In genomic region chr2:64804651-64805050, GRCh38 we compare ENCODE assay signal across 22 cellular contexts.
"Had no signal": no experiment of that assay in that cellular context is flagged by ENCODE, and none has a peak within 500 bp of the region (broad histone marks: within the 10 kb centered on the region; RNA-seq: fewer than 3 reads in every experiment).

No MANE protein-coding gene starts in this region.

- H3K27ac ChIP-seq: brain microvascular endothelial cell, coronary artery, gastroesophageal sphincter, heart right ventricle, left ventricle myocardium inferior, right atrium auricular region, tibial nerve, uterus had no signal

- H3K9me3 ChIP-seq: gastroesophageal sphincter, heart right ventricle, left ventricle myocardium inferior, right atrium auricular region, tibial nerve, uterus had no signal

- H3K4me1 ChIP-seq: gastroesophageal sphincter, heart right ventricle, left ventricle myocardium inferior, right atrium auricular region, tibial nerve, uterus had no signal

- H3K36me3 ChIP-seq: brain microvascular endothelial cell, gastroesophageal sphincter, heart right ventricle, left ventricle myocardium inferior, right atrium auricular region, tibial nerve, uterus had no signal

- H3K4me3 ChIP-seq: coronary artery, gastroesophageal sphincter, heart right ventricle, left ventricle myocardium inferior, right atrium auricular region, tibial nerve, uterus had no signal

- H3K4me3 Mint-ChIP-seq: activated CD4-positive, alpha-beta T cell treated with anti-CD3 and anti-CD28 coated beads, Interleukin-2, amount 10 ng/mL, durations not matched to agents 24 days and 14 days; activated CD8-positive, alpha-beta T cell treated with anti-CD3 and anti-CD28 coated beads for 36 hours; activated naive CD8-positive, alpha-beta T cell treated with anti-CD3 and anti-CD28 coated beads, Interleukin-2, amount 10 ng/mL, durations not matched to agents 7 days and 5 days; activated T-helper 17 cell treated with anti-CD3 and anti-CD28 coated beads, Interleukin-2, amount 50 U/mL, for 72 hours; stimulated activated naive CD8-positive, alpha-beta T cell treated with anti-CD3 and anti-CD28 coated beads, Interleukin-15, Interleukin-2, amounts not matched to agents 100 ng/mL and 50 ng/mL, for 24 hours had no signal

- H3K27me3 ChIP-seq: brain microvascular endothelial cell, gastroesophageal sphincter, heart right ventricle, right atrium auricular region, tibial nerve, uterus had no signal

- H3K27me3 Mint-ChIP-seq: activated CD4-positive, alpha-beta T cell treated with anti-CD3 and anti-CD28 coated beads, Interleukin-2, amount 10 ng/mL, durations not matched to agents 24 days and 14 days; activated CD8-positive, alpha-beta T cell treated with anti-CD3 and anti-CD28 coated beads for 36 hours; activated naive CD8-positive, alpha-beta T cell treated with anti-CD3 and anti-CD28 coated beads, Interleukin-2, amount 10 ng/mL, durations not matched to agents 7 days and 5 days; activated T-helper 17 cell treated with anti-CD3 and anti-CD28 coated beads, Interleukin-2, amount 50 U/mL, for 72 hours; stimulated activated naive CD8-positive, alpha-beta T cell treated with anti-CD3 and anti-CD28 coated beads, Interleukin-15, Interleukin-2, amounts not matched to agents 100 ng/mL and 50 ng/mL, for 24 hours had no signal

- DNase-seq: activated CD4-positive, alpha-beta T cell treated with anti-CD3 and anti-CD28 coated beads, Interleukin-2, amount 10 ng/mL, durations not matched to agents 24 days and 14 days; activated CD8-positive, alpha-beta T cell treated with anti-CD3 and anti-CD28 coated beads for 36 hours; activated naive CD4-positive, alpha-beta T cell treated with Interleukin-2 at 50 U/mL for 16 hours; activated naive CD8-positive, alpha-beta T cell treated with anti-CD3 and anti-CD28 coated beads, Interleukin-2, amount 10 ng/mL, durations not matched to agents 7 days and 5 days; activated T-cell treated with anti-CD3 and anti-CD28 coated beads, Interleukin-2, amount 50 U/mL, for 1 hour; amygdala; brain microvascular endothelial cell; erythroblast; heart right ventricle; kidney glomerular epithelial cell; left ventricle myocardium inferior; mammary epithelial cell; occipital lobe; T1000; uterus had no signal

- H3K27ac Mint-ChIP-seq: activated CD4-positive, alpha-beta T cell treated with anti-CD3 and anti-CD28 coated beads, Interleukin-2, amount 10 ng/mL, durations not matched to agents 24 days and 14 days; activated CD8-positive, alpha-beta T cell treated with anti-CD3 and anti-CD28 coated beads for 36 hours; activated naive CD8-positive, alpha-beta T cell treated with anti-CD3 and anti-CD28 coated beads, Interleukin-2, amount 10 ng/mL, durations not matched to agents 7 days and 5 days; activated T-helper 17 cell treated with anti-CD3 and anti-CD28 coated beads, Interleukin-2, amount 50 U/mL, for 72 hours; progenitor cell of endocrine pancreas; stimulated activated naive CD8-positive, alpha-beta T cell treated with anti-CD3 and anti-CD28 coated beads, Interleukin-15, Interleukin-2, amounts not matched to agents 100 ng/mL and 50 ng/mL, for 24 hours had no signal

- H3K9me3 Mint-ChIP-seq: activated CD8-positive, alpha-beta T cell treated with anti-CD3 and anti-CD28 coated beads for 36 hours; activated T-helper 17 cell treated with anti-CD3 and anti-CD28 coated beads, Interleukin-2, amount 50 U/mL, for 72 hours; stimulated activated naive CD8-positive, alpha-beta T cell treated with anti-CD3 and anti-CD28 coated beads, Interleukin-15, Interleukin-2, amounts not matched to agents 100 ng/mL and 50 ng/mL, for 24 hours had no signal
